ENCODE assay signal across 8 cellular contexts in the genomic region with DNA sequence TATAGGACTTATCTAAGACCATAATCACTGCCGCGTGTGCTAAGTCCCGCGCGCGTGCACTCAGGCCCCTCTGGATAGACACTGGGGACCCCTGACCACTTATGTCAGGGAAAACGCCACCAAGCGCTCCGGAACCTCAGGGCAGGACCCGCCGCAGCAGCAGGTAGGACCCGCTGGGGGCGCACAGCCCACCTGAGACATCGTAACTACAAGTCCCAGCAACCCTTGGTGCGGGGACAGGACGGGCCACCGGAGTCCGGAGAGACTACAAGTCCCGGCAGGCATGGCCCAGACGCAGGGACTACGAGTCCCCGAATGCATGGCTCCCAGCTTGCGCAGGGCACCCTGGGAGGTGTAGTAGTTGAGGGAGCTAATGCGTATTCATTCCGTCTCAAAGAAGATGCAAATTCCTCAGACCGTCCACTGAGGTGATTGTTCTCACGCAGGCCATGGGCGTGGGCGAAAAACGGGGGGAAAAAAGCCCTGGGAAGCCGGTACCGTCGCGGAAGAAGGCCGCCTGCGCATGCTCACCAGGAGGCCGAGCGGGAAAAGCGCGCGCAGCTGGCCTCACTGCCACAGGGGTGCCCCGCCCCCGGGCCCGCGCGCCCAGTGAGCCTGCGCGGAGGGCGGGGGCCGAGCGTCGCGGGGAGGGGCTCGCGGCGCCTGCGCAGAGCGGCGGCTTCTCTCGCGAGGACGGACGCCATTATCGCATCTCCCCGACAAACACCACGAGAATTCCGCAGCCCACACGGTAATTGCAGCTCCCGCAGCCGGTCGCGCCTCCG.
DNase-seq lines count a peak whose midpoint lies in the region; ATAC-seq lines count a peak whose summit lies in the region.

A gene with protein sequence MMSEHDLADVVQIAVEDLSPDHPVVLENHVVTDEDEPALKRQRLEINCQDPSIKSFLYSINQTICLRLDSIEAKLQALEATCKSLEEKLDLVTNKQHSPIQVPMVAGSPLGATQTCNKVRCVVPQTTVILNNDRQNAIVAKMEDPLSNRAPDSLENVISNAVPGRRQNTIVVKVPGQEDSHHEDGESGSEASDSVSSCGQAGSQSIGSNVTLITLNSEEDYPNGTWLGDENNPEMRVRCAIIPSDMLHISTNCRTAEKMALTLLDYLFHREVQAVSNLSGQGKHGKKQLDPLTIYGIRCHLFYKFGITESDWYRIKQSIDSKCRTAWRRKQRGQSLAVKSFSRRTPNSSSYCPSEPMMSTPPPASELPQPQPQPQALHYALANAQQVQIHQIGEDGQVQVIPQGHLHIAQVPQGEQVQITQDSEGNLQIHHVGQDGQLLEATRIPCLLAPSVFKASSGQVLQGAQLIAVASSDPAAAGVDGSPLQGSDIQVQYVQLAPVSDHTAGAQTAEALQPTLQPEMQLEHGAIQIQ (plus strand): TSS at position 670 of the 785 bp plus-strand sequence. CDS start 23,682 bp downstream, outside the sequence.

- peak; percentile 99 for DNase-seq in GM19240 (ENCODE audit: insufficient read length, low spot score)
- DNase-seq in NCI-H524 treated with DMSO at 0.1 percent for 48 hours (lab: John Stamatoyannopoulos, UW), result peak; percentile 95
- DNase-seq in activated CD4-positive, alpha-beta T cell treated with anti-CD3 and anti-CD28 coated beads for 4 hours, result peak; percentile 95 to 99
- peak; percentile 95 for DNase-seq in kidney glomerular epithelial cell (lab: John Stamatoyannopoulos, UW)
- peak; percentile 86 to 97 for DNase-seq in stimulated activated CD4-positive, alpha-beta T cell treated with anti-CD3 and anti-CD28 coated beads, Interleukin-1b, Interleukin-23, amount 100 ng/mL, for 1 hour (ENCODE audit: low read depth in 2 of 2)

- H3K4me2 ChIP-seq in BLaER1 treated with 17β-estradiol and CSF1 and Interleukin-3, amounts not matched to agents 10 nM and 100 nM, result peak within 1 kb of the TSS; percentile 87 to 100 (median 96)

- peaks cover 62 to 71% (median 66%) of the 10 kb centered on the region in 10 experiments for H3K4me1 ChIP-seq in BLaER1 treated with 17β-estradiol and CSF1 and Interleukin-3, amounts not matched to agents 10 nM and 100 nM

- no peaks in the 10 kb centered on the region for H3K9me3 ChIP-seq in BLaER1 treated with 17β-estradiol and CSF1 and Interleukin-3, amounts not matched to agents 10 nM and 100 nM (replicated peaks in 1 of 11)

- peak; percentile 86 for ATAC-seq in HG03460 (IDR thresholded peaks at IDR 0.05; ENCODE audit: unreplicated experiment)

- peak within 1 kb of the TSS; percentile 98 to 100 (median 100) for H3K27ac ChIP-seq in BLaER1 treated with 17β-estradiol and CSF1 and Interleukin-3, amounts not matched to agents 10 nM and 100 nM
- H3K27ac ChIP-seq in cingulate gyrus (ENCODE audit: low read depth, low read length), result peak within 1 kb of the TSS; percentile 99

- peaks cover 0 to 21% (median 0%) of the 10 kb centered on the region in 11 experiments; a peak in 4 of 22 replicates for H4K20me1 ChIP-seq in BLaER1 treated with 17β-estradiol and CSF1 and Interleukin-3, amounts not matched to agents 10 nM and 100 nM

- H3K4me3 ChIP-seq in BLaER1 treated with 17β-estradiol and CSF1 and Interleukin-3, amounts not matched to agents 10 nM and 100 nM, result peak within 1 kb of the TSS; percentile 84 to 98 (median 89)

- H3K36me3 ChIP-seq in BLaER1 treated with 17β-estradiol and CSF1 and Interleukin-3, amounts not matched to agents 10 nM and 100 nM, result peaks cover 0 to 28% (median 17%) of the 10 kb centered on the region in 11 experiments; a peak in 11 of 22 replicates

- H3K9ac ChIP-seq in BLaER1 treated with 17β-estradiol and CSF1 and Interleukin-3, amounts not matched to agents 10 nM and 100 nM, result peak within 1 kb of the TSS; percentile 99 to 100 (median 100)

- peaks cover 0 to 8% (median 4%) of the 10 kb centered on the region in 11 experiments; a peak in 11 of 22 replicates for H3K27me3 ChIP-seq in BLaER1 treated with 17β-estradiol and CSF1 and Interleukin-3, amounts not matched to agents 10 nM and 100 nM

Comparison
In these comparisons a context has a peak if more than half of its experiments do, and no peak if none do; other contexts are left out.
1. Peak in every context shown above with its lines: DNase-seq, ATAC-seq, H3K4me3 ChIP-seq and H3K27ac ChIP-seq.